In the genomic region with DNA sequence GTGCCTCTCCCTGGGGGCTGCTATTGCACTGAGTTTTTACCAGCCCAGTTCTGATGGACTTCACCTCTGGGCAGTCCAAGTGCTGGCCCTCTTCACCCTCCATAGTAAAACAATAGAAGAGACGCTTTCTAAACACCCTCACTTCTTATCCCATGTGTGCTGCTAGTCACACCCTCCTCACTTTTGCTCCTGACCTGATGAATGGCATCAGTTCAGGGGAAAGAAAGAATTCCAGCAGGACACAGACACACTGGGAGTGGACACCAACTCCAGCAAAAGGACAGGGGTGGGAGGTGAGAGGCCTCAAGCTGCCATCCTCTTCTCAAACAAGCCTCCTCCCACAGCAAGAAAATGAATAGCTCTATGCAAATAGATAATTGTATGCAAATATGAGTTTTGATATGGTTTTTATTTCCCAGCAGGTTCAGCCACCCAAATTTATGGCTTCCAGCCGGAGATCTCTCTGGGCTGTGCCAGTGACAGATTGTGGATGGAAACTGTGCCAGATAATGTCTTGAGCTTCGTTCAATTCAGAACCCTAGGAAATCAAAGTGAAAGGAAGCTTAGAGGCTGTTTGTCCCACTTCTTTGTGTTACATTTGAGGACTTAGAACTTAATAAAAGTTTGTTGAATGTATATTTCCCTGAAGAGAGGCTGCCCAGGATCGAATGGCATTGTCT, we compare ENCODE assay signal across 17 cellular contexts.
"Had no signal": no experiment of that assay in that cellular context is flagged by ENCODE, and none has a peak within 500 bp of the region (broad histone marks: within the 10 kb centered on the region; RNA-seq: fewer than 3 reads in every experiment).

No MANE protein-coding gene starts in this region.

- H3K4me3 Mint-ChIP-seq: immature natural killer cell; naive thymus-derived CD8-positive, alpha-beta T cell; type B pancreatic cell had no signal

- H3K4me1 ChIP-seq: right atrium auricular region, sigmoid colon, suprapubic skin, thyroid gland had no signal

- H3K27ac Mint-ChIP-seq: immature natural killer cell; naive thymus-derived CD8-positive, alpha-beta T cell; type B pancreatic cell had no signal

- H3K36me3 Mint-ChIP-seq: type B pancreatic cell had no signal

- H3K36me3 ChIP-seq: neutrophil, right atrium auricular region, sigmoid colon, suprapubic skin, thyroid gland had no signal

- DNase-seq: effector memory CD4-positive, alpha-beta T cell; immature natural killer cell; left colon; left ventricle myocardium superior; mucosa of descending colon; naive thymus-derived CD8-positive, alpha-beta T cell; posterior cingulate gyrus; sigmoid colon; stimulated activated naive CD4-positive, alpha-beta T cell treated with Interleukin-2 at 50 U/mL for 16 hours; thyroid gland had no signal

- H3K4me1 Mint-ChIP-seq: immature natural killer cell; naive thymus-derived CD8-positive, alpha-beta T cell had no signal

- H3K9me3 ChIP-seq: mucosa of descending colon, neutrophil, right atrium auricular region, sigmoid colon, suprapubic skin, thyroid gland had no signal

- H3K27me3 ChIP-seq: neutrophil, right atrium auricular region, sigmoid colon, suprapubic skin, thyroid gland had no signal

- H3K4me3 ChIP-seq: lung, mucosa of descending colon, right atrium auricular region, sigmoid colon, skin epidermis, suprapubic skin, thyroid gland had no signal

- ATAC-seq: esophagus mucosa; left colon; left ventricle myocardium superior; mucosa of descending colon; naive thymus-derived CD8-positive, alpha-beta T cell had no signal

- H3K9me3 Mint-ChIP-seq: type B pancreatic cell had no signal

- H3K27ac ChIP-seq: neutrophil, right atrium auricular region, sigmoid colon, skin epidermis, suprapubic skin, thyroid gland had no signal
